10 cellular contexts compared by ENCODE assay signal in the genomic region with DNA sequence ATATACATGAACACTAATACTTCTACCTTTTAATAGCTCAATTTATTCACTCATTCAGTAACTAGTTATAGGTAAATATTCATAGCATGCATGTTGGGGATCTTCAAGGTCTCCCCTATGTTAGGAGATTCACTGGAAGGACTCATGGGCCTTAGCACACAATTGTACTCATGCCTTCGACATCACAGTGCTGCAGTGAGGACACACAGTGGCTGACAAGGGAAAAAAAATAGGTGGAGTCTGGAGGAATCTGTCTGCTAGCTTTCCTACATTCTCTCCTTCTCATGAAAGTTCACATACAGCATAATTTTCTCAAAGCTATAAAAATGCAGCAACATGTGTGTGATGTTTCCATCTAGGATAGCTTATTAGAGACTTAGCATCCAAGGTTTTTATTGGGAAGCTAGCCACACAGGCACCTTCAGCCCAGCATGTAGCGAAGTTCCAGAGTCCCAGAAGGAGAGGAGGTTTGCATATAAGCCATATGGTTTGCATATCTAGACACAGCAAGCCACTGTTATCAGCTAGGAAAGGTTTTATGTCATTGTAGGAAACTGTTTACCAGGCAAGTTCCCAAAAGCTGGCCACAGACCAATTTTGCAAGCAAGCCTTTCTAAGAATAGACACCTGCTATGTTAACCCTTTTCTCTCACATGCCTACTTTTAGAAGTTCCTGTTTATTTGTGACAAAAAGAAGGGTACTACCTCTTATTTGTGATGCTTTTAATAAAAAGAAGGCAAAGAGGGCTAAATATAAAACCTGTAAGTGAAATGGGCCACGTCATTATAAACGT. TPM values are rescaled to one million over a fixed set of nuclear protein-coding genes. Genes with fewer than 3 reads are reported as not detected.
DNase-seq lines count a peak whose midpoint lies in the region; ATAC-seq lines count a peak whose summit lies in the region.
"Had no signal": no experiment of that assay in that cellular context is flagged by ENCODE, and none has a peak within 500 bp of the region (broad histone marks: within the 10 kb centered on the region; RNA-seq: fewer than 3 reads in every experiment).

No MANE protein-coding gene starts in this region.

- H3K9me3 Mint-ChIP-seq in activated naive CD4-positive, alpha-beta T cell treated with anti-CD3 and anti-CD28 coated beads, Interleukin-2, amount 50 U/mL, for 72 hours: no peaks in the 10 kb centered on the region
- H3K9me3 Mint-ChIP-seq: activated naive CD8-positive, alpha-beta T cell treated with anti-CD3 and anti-CD28 coated beads, Interleukin-2, amount 10 ng/mL, durations not matched to agents 7 days and 5 days had no signal

- ATAC-seq in GM19023 (IDR thresholded peaks at IDR 0.05; ENCODE audit: unreplicated experiment) (peak; percentile 35), HG02623 (IDR thresholded peaks at IDR 0.05; ENCODE audit: unreplicated experiment) (peak; percentile 36)
- ATAC-seq in activated naive CD4-positive, alpha-beta T cell treated with anti-CD3 and anti-CD28 coated beads, Interleukin-2, amount 50 U/mL, for 72 hours: no peak

- no peak overlapping the region for H3K27ac Mint-ChIP-seq in activated naive CD4-positive, alpha-beta T cell treated with anti-CD3 and anti-CD28 coated beads, Interleukin-2, amount 50 U/mL, for 72 hours
- H3K27ac Mint-ChIP-seq: activated naive CD8-positive, alpha-beta T cell treated with anti-CD3 and anti-CD28 coated beads, Interleukin-2, amount 10 ng/mL, durations not matched to agents 7 days and 5 days had no signal

- H3K36me3 Mint-ChIP-seq in activated naive CD4-positive, alpha-beta T cell treated with anti-CD3 and anti-CD28 coated beads, Interleukin-2, amount 50 U/mL, for 72 hours: no peaks in the 10 kb centered on the region
- H3K36me3 Mint-ChIP-seq: activated naive CD8-positive, alpha-beta T cell treated with anti-CD3 and anti-CD28 coated beads, Interleukin-2, amount 10 ng/mL, durations not matched to agents 7 days and 5 days had no signal

- peak; percentile 79 for DNase-seq in MV-4-11 (lab: John Stamatoyannopoulos, UW)
- DNase-seq in left kidney (ENCODE audit: low read depth, low spot score): peak; percentile 17
- DNase-seq in occipital lobe (lab: John Stamatoyannopoulos, UW): no peak
- no peak for DNase-seq in activated naive CD4-positive, alpha-beta T cell treated with anti-CD3 and anti-CD28 coated beads, Interleukin-2, amount 50 U/mL, for 72 hours (ENCODE audit: low spot score in 2 of 2)
- DNase-seq in NCI-H187 (lab: John Stamatoyannopoulos, UW): no peak
- DNase-seq: activated naive CD8-positive, alpha-beta T cell treated with anti-CD3 and anti-CD28 coated beads, Interleukin-2, amount 10 ng/mL, durations not matched to agents 7 days and 5 days; IMR-90 had no signal

RNA-seq across cellular contexts. Expression of a gene that starts 46.4 kb away (rescaled TPM):
- total RNA-seq in occipital lobe: 0.31 TPM
- not detected for total RNA-seq in activated naive CD4-positive, alpha-beta T cell treated with anti-CD3 and anti-CD28 coated beads, Interleukin-2, amount 50 U/mL, for 72 hours
- total RNA-seq: activated naive CD8-positive, alpha-beta T cell treated with anti-CD3 and anti-CD28 coated beads, Interleukin-2, amount 10 ng/mL, durations not matched to agents 7 days and 5 days; IMR-90; T-helper 2 cell treated with Interferon-gamma antibody and Interleukin-4, amounts not matched to agents 100 ng/mL and 5 ng/mL, for 36 hours had no signal

Comparison
In these comparisons a context has a peak if more than half of its experiments do, and no peak if none do; other contexts are left out.
1. ATAC-seq: peak in GM19023 (single experiment) and HG02623 (single experiment); none in activated naive CD4-positive, alpha-beta T cell treated with anti-CD3 and anti-CD28 coated beads, Interleukin-2, amount 50 U/mL, for 72 hours (0 of 2).
2. DNase-seq: peak in MV-4-11 (single experiment) and left kidney (single experiment); none in occipital lobe (single experiment), activated naive CD4-positive, alpha-beta T cell treated with anti-CD3 and anti-CD28 coated beads, Interleukin-2, amount 50 U/mL, for 72 hours (0 of 2) and NCI-H187 (0 of 2).